ENCODE assay signal across 8 cellular contexts in the genomic region with DNA sequence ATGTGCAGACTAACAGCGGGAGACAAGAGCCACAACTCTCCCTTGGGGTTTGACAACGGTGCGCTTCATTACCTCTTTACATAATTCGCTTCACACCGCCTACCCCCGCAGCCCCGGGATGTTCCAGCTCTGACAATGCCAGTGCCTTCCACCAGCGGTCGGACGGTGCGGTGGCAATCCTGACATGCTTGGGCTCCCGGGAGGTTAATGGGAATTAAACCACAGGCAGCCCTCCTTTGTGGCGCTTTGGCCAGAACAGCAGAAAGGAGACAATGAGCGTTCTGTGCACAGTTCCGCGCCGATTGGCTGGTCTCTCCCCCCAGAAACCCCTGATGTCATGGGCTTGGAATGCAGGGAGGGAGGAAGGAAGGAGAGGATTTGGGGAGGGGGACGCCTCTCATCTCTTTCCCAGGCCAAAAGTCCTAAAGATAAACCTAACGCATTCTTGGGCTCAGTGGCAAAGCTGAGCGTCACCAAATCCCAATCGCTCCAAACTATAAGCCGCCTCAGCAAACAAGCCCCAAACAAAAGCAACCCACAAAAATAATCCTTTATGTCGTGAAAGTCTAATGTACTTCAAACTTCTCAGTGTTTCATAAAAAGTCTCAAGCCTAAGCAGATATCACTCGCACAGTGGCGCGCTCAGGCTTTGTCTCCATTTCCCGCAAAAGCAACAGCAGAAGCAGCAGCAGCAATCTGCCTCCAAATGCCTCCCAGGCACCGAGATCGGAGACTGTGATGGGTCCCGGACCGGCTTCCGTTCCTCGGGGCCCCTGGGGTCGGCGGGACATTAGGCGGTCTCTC. TPM values are rescaled to one million over a fixed set of nuclear protein-coding genes. Genes with fewer than 3 reads are reported as not detected.
DNase-seq lines count a peak whose midpoint lies in the region; ATAC-seq, FAIRE-seq and TF ChIP-seq lines count a peak whose summit lies in the region.

No MANE protein-coding gene starts in this region.

- no peaks in the 10 kb centered on the region for H3K36me3 ChIP-seq in BJ (ENCODE audit: control insufficient read depth, insufficient read depth, low read length)
- H3K36me3 ChIP-seq in MG63: peaks cover 26% of the 10 kb centered on the region

- POLR2A ChIA-PET in BJ (lab: Charles Lee): interaction anchor here (0.6 to 2.2 kb wide), 3 partner anchors 69 to 603 kb away, joined by 3 to 5 read pairs (median 4); no protein-coding TSS in a partner anchor

- WGBS in lower leg skin, 2 donors: 1 to 2% methylated on average over 32 to 34 of the region's 36 CpGs

- ATAC-seq in GM19397 (IDR thresholded peaks at IDR 0.05; ENCODE audit: unreplicated experiment) (peak; percentile 3), HG03108 (IDR thresholded peaks at IDR 0.05; ENCODE audit: unreplicated experiment) (no peak)

- H3K27me3 ChIP-seq in BJ (ENCODE audit: control insufficient read depth, insufficient read depth, low read length) (no peaks in the 10 kb centered on the region), MG63 (no peaks in the 10 kb centered on the region)

- TF ChIP-seq CTCF in BJ (IDR thresholded peaks at IDR 0.05; ENCODE audit: insufficient read depth, low read depth, low read length): peak; percentile 34
- TF ChIP-seq CTCF in WI38 (IDR thresholded peaks at IDR 0.05; ENCODE audit: low read depth, low read length): no peak
- no peak for TF ChIP-seq CTCF in lower leg skin (IDR thresholded peaks at IDR 0.05)

- H3K4me3 ChIP-seq in BJ (ENCODE audit: low read depth, low read length) (peak overlapping the region; percentile 95), MG63 (peak overlapping the region; percentile 91), WI38 (ENCODE audit: low read depth, low read length) (peak overlapping the region; percentile 90), lower leg skin (ENCODE audit: low read depth, poor library complexity, severe bottlenecking) (peak overlapping the region; percentile 73)

- DNase-seq in BJ (ENCODE audit: low read depth) (no peak), MG63 (peak; percentile 87), lower leg skin (ENCODE audit: low spot score in 2 of 2) (peak; percentile 42 to 93)
- DNase-seq in stimulated activated CD8-positive, alpha-beta memory T cell treated with anti-CD3 and anti-CD28 coated beads, Interleukin-15, amount 100 ng/mL, for 24 hours (ENCODE audit: low read depth): peak; percentile 0

- FAIRE-seq in endometrium (lab: Jason Lieb, UNC): peak; percentile 58

- no peaks in the 10 kb centered on the region for H3K9me3 ChIP-seq in MG63

- no peak for TF ChIP-seq POLR2A in lower leg skin (IDR thresholded peaks at IDR 0.05)

- CTCF ChIA-PET in BJ (lab: Yijun Ruan, JAX): interaction anchor here (0.8 to 4.0 kb wide), 8 partner anchors 23 to 118 kb away, joined by 3 to 17 read pairs (median 4); no protein-coding TSS in a partner anchor

- intact Hi-C loops in lower leg skin (cut with DNase I; ENCODE audit: low total_unique reads): loop anchor here (10.0 kb wide), 1 partner anchor 71 kb away; no protein-coding TSS in a partner anchor

RNA-seq across cellular contexts. Expression of gene CNN3, which starts 1.1 kb away (rescaled TPM):
- 169 and 217 TPM in 2 replicates for polyA plus RNA-seq in BJ (2011; rRNA removed)
- polyA minus RNA-seq in BJ (2011; rRNA and poly(A)+ RNA removed): 83.0 and 105 TPM in 2 replicates
- 129 and 169 TPM in 2 replicates for total RNA-seq in MG63 (2014; rRNA removed; shearing (Covaris generic); ENCODE audit: low replicate concordance)
- total RNA-seq in lower leg skin: 10 to 100 TPM; 30.7 to 94.3 (median 47.8) TPM
